Comparison of ENCODE assay signal across 17 cellular contexts in genomic region chr14:55799523-55800095, GRCh38.
"Had no signal": no experiment of that assay in that cellular context is flagged by ENCODE, and none has a peak within 500 bp of the region (broad histone marks: within the 10 kb centered on the region; RNA-seq: fewer than 3 reads in every experiment).

No MANE protein-coding gene starts in this region.

- H2AFZ ChIP-seq: neural progenitor cell had no signal

- H3K4me3 Mint-ChIP-seq: activated naive CD4-positive, alpha-beta T cell treated with anti-CD3 and anti-CD28 coated beads, Interleukin-2, amount 10 ng/mL, durations not matched to agents 7 days and 5 days; activated T-cell treated with anti-CD3 and anti-CD28 coated beads, Interleukin-2, amount 50 U/mL, for 72 hours; naive thymus-derived CD8-positive, alpha-beta T cell; neural progenitor cell had no signal

- H3K36me3 ChIP-seq: left ventricle myocardium inferior, neural progenitor cell, upper lobe of right lung had no signal

- H3K36me3 Mint-ChIP-seq: naive thymus-derived CD8-positive, alpha-beta T cell; neural progenitor cell had no signal

- H3K9ac ChIP-seq: neural progenitor cell had no signal

- ATAC-seq: activated T-cell treated with anti-CD3 and anti-CD28 coated beads, Interleukin-2, amount 50 U/mL, for 72 hours; foreskin keratinocyte; naive thymus-derived CD8-positive, alpha-beta T cell; upper lobe of right lung had no signal

- H3K27ac ChIP-seq: foreskin keratinocyte, left ventricle myocardium inferior, neural progenitor cell, upper lobe of right lung had no signal

- H3K27me3 Mint-ChIP-seq: activated naive CD4-positive, alpha-beta T cell treated with anti-CD3 and anti-CD28 coated beads, Interleukin-2, amount 10 ng/mL, durations not matched to agents 7 days and 5 days had no signal

- H3K4me2 ChIP-seq: neural progenitor cell had no signal

- H3K27ac Mint-ChIP-seq: activated naive CD4-positive, alpha-beta T cell treated with anti-CD3 and anti-CD28 coated beads, Interleukin-2, amount 10 ng/mL, durations not matched to agents 7 days and 5 days; activated T-cell treated with anti-CD3 and anti-CD28 coated beads, Interleukin-2, amount 50 U/mL, for 72 hours; naive thymus-derived CD8-positive, alpha-beta T cell; neural progenitor cell had no signal

- H3K4me3 ChIP-seq: left ventricle myocardium inferior, neural progenitor cell, upper lobe of right lung had no signal

- H3K27me3 ChIP-seq: foreskin keratinocyte, neural progenitor cell, upper lobe of right lung had no signal

- DNase-seq: activated CD4-positive, alpha-beta T cell treated with anti-CD3 and anti-CD28 coated beads for 4 hours; activated CD4-positive, alpha-beta T cell treated with anti-CD3 and anti-CD28 coated beads, Interleukin-2, amount 50 U/mL, for 48 hours; activated CD4-positive, CD25-positive, alpha-beta regulatory T cell; activated effector memory CD4-positive, alpha-beta T cell treated with anti-CD3 and anti-CD28 coated beads, Interleukin-2, amount 50 U/mL, for 16 hours; activated naive CD4-positive, alpha-beta T cell treated with anti-CD3 and anti-CD28 coated beads, Interleukin-2, amount 10 ng/mL, durations not matched to agents 7 days and 5 days; activated T-cell treated with anti-CD3 and anti-CD28 coated beads, Interleukin-2, amount 50 U/mL, for 72 hours; amygdala; foreskin keratinocyte; kidney glomerular epithelial cell; left ventricle myocardium inferior; naive thymus-derived CD8-positive, alpha-beta T cell; posterior cingulate gyrus; stimulated activated CD4-positive, alpha-beta T cell treated with anti-CD3 and anti-CD28 coated beads, Interleukin-4, amount 100 ng/mL, for 1 hour; stimulated activated naive CD4-positive, alpha-beta T cell treated with Interleukin-2 at 50 U/mL for 16 hours; upper lobe of right lung had no signal

- H3K4me1 ChIP-seq: left ventricle myocardium inferior, upper lobe of right lung had no signal

- FAIRE-seq: bronchial epithelial cell had no signal

- H3K9me3 ChIP-seq: left ventricle myocardium inferior, upper lobe of right lung had no signal
